14 cellular contexts compared by ENCODE assay signal in genomic region chr15:51879555-51879954, GRCh38. TPM values are rescaled to one million over a fixed set of nuclear protein-coding genes. Genes with fewer than 3 reads are reported as not detected.
DNase-seq lines count a peak whose midpoint lies in the region; ATAC-seq and TF ChIP-seq lines count a peak whose summit lies in the region.
"Had no signal": no experiment of that assay in that cellular context is flagged by ENCODE, and none has a peak within 500 bp of the region (broad histone marks: within the 10 kb centered on the region; RNA-seq: fewer than 3 reads in every experiment).

No MANE protein-coding gene starts in this region.

- H3K27me3 ChIP-seq in ascending aorta (no peaks in the 10 kb centered on the region), gastroesophageal sphincter (no peaks in the 10 kb centered on the region)

- H3K4me3 ChIP-seq in ascending aorta (no peak overlapping the region), gastroesophageal sphincter (no peak overlapping the region)

- no peaks in the 10 kb centered on the region for H3K36me3 ChIP-seq in ascending aorta
- H3K36me3 ChIP-seq in gastroesophageal sphincter = no peaks in the 10 kb centered on the region

- no peak for TF ChIP-seq CTCF in ascending aorta (IDR thresholded peaks at IDR 0.05)
- no peak for TF ChIP-seq CTCF in gastroesophageal sphincter (IDR thresholded peaks at IDR 0.05)

- DNase-seq in HT1080 (ENCODE audit: low read depth) = peak; percentile 34
- DNase-seq in ascending aorta (ENCODE audit: low spot score in 2 of 2) = no peak
- DNase-seq in smooth muscle cell of the brain vasculature (ENCODE audit: low read depth, low spot score) = peak; percentile 18
- no peak for DNase-seq in Ammon's horn (ENCODE audit: low spot score)
- DNase-seq in GM03348 (ENCODE audit: low spot score) = no peak
- DNase-seq: activated B cell treated with CpG ODN at 0.5 μM for 24 hours; endodermal cell; left cardiac atrium; NCI-H2081; stimulated activated CD4-positive, alpha-beta T cell treated with anti-CD3 and anti-CD28 coated beads, Interleukin-12 subunit alpha, Interleukin-12 subunit beta, amount 100 ng/mL, for 4 hours had no signal

- peaks cover 1 to 23% of the 10 kb centered on the region in 2 donors for H3K4me1 ChIP-seq in ascending aorta
- peaks cover 2 to 42% (median 7%) of the 10 kb centered on the region in 3 donors for H3K4me1 ChIP-seq in gastroesophageal sphincter

- WGBS in gastroesophageal sphincter (ENCODE audit: low coverage in 1 of 2), 2 donors = 17 to 33% methylated on average over 1 of the region's 1 CpG

- no peak for TF ChIP-seq EP300 in gastroesophageal sphincter (IDR thresholded peaks at IDR 0.05)

- H3K27ac ChIP-seq in ascending aorta (peak overlapping the region; percentile 62 to 68), gastroesophageal sphincter (peak overlapping the region in 3 of 4 donors; percentile 8 to 37 (median 13))

- ATAC-seq in gastroesophageal sphincter (no peak), HG03521 (IDR thresholded peaks at IDR 0.05; ENCODE audit: unreplicated experiment) (no peak), GM18858 (IDR thresholded peaks at IDR 0.05; ENCODE audit: unreplicated experiment) (no peak)
- ATAC-seq: Panc1 had no signal

- no peak for TF ChIP-seq POLR2A in gastroesophageal sphincter (IDR thresholded peaks at IDR 0.05)

- H3K9me3 ChIP-seq in ascending aorta (no peaks in the 10 kb centered on the region), gastroesophageal sphincter (no peaks in the 10 kb centered on the region)

- intact Hi-C loops in ascending aorta (cut with DNase I) = no loop called here

RNA-seq across cellular contexts. Expression of gene TMOD3, which starts 50.1 kb away (rescaled TPM):
- 41.1 and 47.6 TPM in 2 replicates for total RNA-seq in HT1080 (2014; rRNA removed; shearing (Covaris generic))
- polyA plus RNA-seq in HT1080 (2015; cell fraction: cytosol; rRNA removed) = 29.5 and 34.5 TPM in 2 replicates
- 29.7 and 30.7 TPM in 2 replicates for polyA plus RNA-seq in HT1080 (2015; cell fraction: nucleus; rRNA removed)
- total RNA-seq in ascending aorta (28.0 TPM), gastroesophageal sphincter (10 to 100 TPM; 15.9 to 38.8 (median 21.4) TPM)

Comparison
In these comparisons a context has a peak if more than half of its experiments do, and no peak if none do; other contexts are left out.
1. DNase-seq: peak in HT1080 (single experiment) and smooth muscle cell of the brain vasculature (single experiment); none in ascending aorta (0 of 2), Ammon's horn (single experiment) and GM03348 (single experiment).